8 cellular contexts compared by ENCODE assay signal in genomic region chr11:118531597-118532084, GRCh38. TPM values are rescaled to one million over a fixed set of nuclear protein-coding genes. Genes with fewer than 3 reads are reported as not detected.
A peak's percentile ranks its signal among the peaks of the same experiment; 100 is the strongest.
DNase-seq lines count a peak whose midpoint lies in the region; ATAC-seq and TF ChIP-seq lines count a peak whose summit lies in the region.

No MANE protein-coding gene starts in this region.

- H3K4me3 ChIP-seq in SJCRH30: peak overlapping the region; percentile 79
- peak overlapping the region; percentile 70 for H3K4me3 ChIP-seq in fibroblast of the aortic adventitia (ENCODE audit: low read depth, low read length)
- H3K4me3 ChIP-seq in HAP-1: no peak overlapping the region

- H3K9me3 ChIP-seq in SJCRH30 (replicated peaks) (no peaks in the 10 kb centered on the region), HAP-1 (no peaks in the 10 kb centered on the region)

- no peaks in the 10 kb centered on the region for H3K36me3 Mint-ChIP-seq in progenitor cell of endocrine pancreas (ENCODE audit: insufficient read depth)

- H3K4me1 Mint-ChIP-seq in progenitor cell of endocrine pancreas (ENCODE audit: low read depth): peaks cover 22% of the 10 kb centered on the region

- peak overlapping the region; percentile 96 for H3K27ac Mint-ChIP-seq in progenitor cell of endocrine pancreas

- in situ Hi-C loops in HAP-1 (cut with MboI; ENCODE audit: low sequenced_read_pairs) (no loop called here), KBM-7 (cut with MboI; ENCODE audit: low pct_unique_long_range_greater_than_20kb, low sequenced_read_pairs) (no loop called here)

- TF ChIP-seq CTCF in fibroblast of the aortic adventitia (IDR thresholded peaks at IDR 0.05; ENCODE audit: insufficient read depth, low read length) (no peak), progenitor cell of endocrine pancreas (IDR thresholded peaks at IDR 0.05; ENCODE audit: unreplicated experiment) (no peak)

- no peaks in the 10 kb centered on the region for H3K27me3 Mint-ChIP-seq in progenitor cell of endocrine pancreas

- H3K27ac ChIP-seq in SJCRH30: no peak overlapping the region

- H3K4me3 Mint-ChIP-seq in progenitor cell of endocrine pancreas (ENCODE audit: low read depth): peak overlapping the region; percentile 97

- DNase-seq in D341Med (ENCODE audit: low spot score): peak; percentile 63
- DNase-seq in SJCRH30: no peak
- no peak for DNase-seq in fibroblast of the aortic adventitia (ENCODE audit: low read depth)
- no peak for DNase-seq in progenitor cell of endocrine pancreas (ENCODE audit: low spot score, unreplicated experiment)
- DNase-seq in NCI-H1417 treated with DMSO at 0.1 percent for 48 hours (lab: John Stamatoyannopoulos, UW): no peak
- no peak for DNase-seq in HAP-1 (ENCODE audit: low spot score in 2 of 2)
- DNase-seq in KBM-7: no peak

- H3K9me3 Mint-ChIP-seq in progenitor cell of endocrine pancreas (ENCODE audit: low read depth): no peaks in the 10 kb centered on the region

- H3K27me3 ChIP-seq in SJCRH30 (no peaks in the 10 kb centered on the region), HAP-1 (ENCODE audit: low read depth) (no peaks in the 10 kb centered on the region)

- H3K4me1 ChIP-seq in SJCRH30 (peaks cover 11% of the 10 kb centered on the region), HAP-1 (no peaks in the 10 kb centered on the region)

- ATAC-seq in HG03139 (IDR thresholded peaks at IDR 0.05; ENCODE audit: unreplicated experiment): no peak

- no peaks in the 10 kb centered on the region for H3K36me3 ChIP-seq in SJCRH30
- no peaks in the 10 kb centered on the region for H3K36me3 ChIP-seq in HAP-1 (replicated peaks)

RNA-seq across cellular contexts. Expression of gene TMEM25, which starts 0.6 kb away (rescaled TPM):
- 8.5 and 8.7 TPM in 2 replicates for total RNA-seq in SJCRH30 (2014; rRNA removed; shearing (Covaris generic))
- 7.7 and 10.3 TPM in 2 replicates for total RNA-seq in fibroblast of the aortic adventitia (ENCODE audit: low replicate concordance)
- 53.5 and 59.5 TPM in 2 replicates for total RNA-seq in progenitor cell of endocrine pancreas

RNA-seq across cellular contexts. Expression of gene TTC36, which starts 4.4 kb away (rescaled TPM):
- total RNA-seq in SJCRH30 (2014; rRNA removed; shearing (Covaris generic)): 0.47 TPM in 1 of 2 replicates, not detected in the other
- 0.81 TPM in 1 of 2 replicates, not detected in the other for total RNA-seq in fibroblast of the aortic adventitia (ENCODE audit: low replicate concordance)
- total RNA-seq in progenitor cell of endocrine pancreas: 2.2 and 3.3 TPM in 2 replicates

RNA-seq across cellular contexts. Expression of gene IFT46, which starts 34.1 kb away (rescaled TPM):
- total RNA-seq in SJCRH30 (2014; rRNA removed; shearing (Covaris generic)): 16.0 and 17.2 TPM in 2 replicates
- total RNA-seq in fibroblast of the aortic adventitia (ENCODE audit: low replicate concordance): 46.5 and 66.6 TPM in 2 replicates
- total RNA-seq in progenitor cell of endocrine pancreas: 23.5 and 23.7 TPM in 2 replicates

RNA-seq across cellular contexts. Expression of gene ARCN1, which starts 40.6 kb away (rescaled TPM):
- 135 and 143 TPM in 2 replicates for total RNA-seq in SJCRH30 (2014; rRNA removed; shearing (Covaris generic))
- total RNA-seq in fibroblast of the aortic adventitia (ENCODE audit: low replicate concordance) (72.4 and 210 TPM in 2 replicates), progenitor cell of endocrine pancreas (112 TPM in 2 replicates)
